15 cellular contexts compared by ENCODE assay signal in the genomic region with DNA sequence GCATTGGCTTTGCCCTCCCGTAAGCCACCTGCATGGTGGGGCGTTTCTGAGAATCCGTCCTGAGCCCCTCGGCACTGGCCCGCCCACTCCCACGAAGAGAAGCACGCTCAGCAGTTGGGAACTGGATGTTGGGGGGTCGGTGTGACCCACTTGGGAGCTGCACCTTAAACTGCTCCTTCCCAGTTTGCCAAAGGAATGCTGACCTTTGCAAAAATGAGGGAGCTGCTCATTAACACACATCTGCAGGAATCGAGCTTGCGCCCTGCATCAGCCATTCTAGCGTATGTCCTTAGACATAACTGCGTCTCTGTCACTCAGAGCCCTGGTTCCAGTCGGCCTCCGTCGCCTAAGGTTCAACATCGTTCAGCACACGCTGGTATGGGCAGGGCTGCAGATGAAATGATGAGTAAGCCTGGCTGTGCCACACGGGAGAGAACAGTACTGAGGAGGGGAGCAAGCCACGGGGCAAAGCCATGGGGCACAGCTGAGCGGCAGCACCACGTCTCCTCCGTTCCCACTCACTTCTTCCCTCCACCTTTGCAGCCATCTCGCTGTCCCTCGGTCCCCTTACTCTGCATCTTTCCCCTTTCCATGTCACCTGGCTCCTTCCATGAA. TPM values are rescaled to one million over a fixed set of nuclear protein-coding genes. Genes with fewer than 3 reads are reported as not detected.
A peak's percentile ranks its signal among the peaks of the same experiment; 100 is the strongest.
DNase-seq lines count a peak whose midpoint lies in the region; ATAC-seq, FAIRE-seq and TF ChIP-seq lines count a peak whose summit lies in the region.
"Had no signal": no experiment of that assay in that cellular context is flagged by ENCODE, and none has a peak within 500 bp of the region (broad histone marks: within the 10 kb centered on the region; RNA-seq: fewer than 3 reads in every experiment).

No MANE protein-coding gene starts in this region.

- H3K36me3 ChIP-seq in neuron (ENCODE audit: insufficient read depth, low read length): no peaks in the 10 kb centered on the region
- H3K36me3 ChIP-seq: adrenal gland, colonic mucosa, heart right ventricle had no signal

- H3K9me3 ChIP-seq in A549 (no peaks in the 10 kb centered on the region), H9 (ENCODE audit: control insufficient read depth, low read depth, low read length) (no peaks in the 10 kb centered on the region), neuron (ENCODE audit: low read length) (no peaks in the 10 kb centered on the region)
- H3K9me3 ChIP-seq: adrenal gland, colonic mucosa, heart right ventricle had no signal

- H3K4me1 Mint-ChIP-seq in H9: peaks cover 29 to 43% of the 10 kb centered on the region in 2 experiments
- peaks cover 26% of the 10 kb centered on the region for H3K4me1 Mint-ChIP-seq in chondrocyte (ENCODE audit: low read depth)

- H3K4me3 Mint-ChIP-seq in H9: no peak overlapping the region
- no peak overlapping the region for H3K4me3 Mint-ChIP-seq in chondrocyte (ENCODE audit: unreplicated experiment)
- H3K4me3 Mint-ChIP-seq: WTC11 had no signal

- H3K27me3 ChIP-seq in H9 (ENCODE audit: insufficient read depth, low read length): no peaks in the 10 kb centered on the region
- no peaks in the 10 kb centered on the region for H3K27me3 ChIP-seq in neuron (ENCODE audit: insufficient read depth, low read length)
- H3K27me3 ChIP-seq: adrenal gland, colonic mucosa had no signal

- H3K4me2 ChIP-seq in A549 (no peak overlapping the region), H9 (ENCODE audit: insufficient read depth, insufficient read length, low read length) (no peak overlapping the region)

- H3K9ac ChIP-seq in H9 (ENCODE audit: extremely low read depth, insufficient read length, low read length): no peak overlapping the region

- no peak overlapping the region for H2BK12ac ChIP-seq in H9 (ENCODE audit: insufficient read length, low read depth, low read length)

- H3K56ac ChIP-seq in H9 (ENCODE audit: insufficient read length, low read depth, low read length): no peak overlapping the region

- H3K36me3 Mint-ChIP-seq in H9 (ENCODE audit: insufficient read depth in 1 of 3, low read depth in 3 of 3) (no peaks in the 10 kb centered on the region), chondrocyte (ENCODE audit: low read depth) (no peaks in the 10 kb centered on the region)
- H3K36me3 Mint-ChIP-seq: WTC11 had no signal

- peak overlapping the region in 2 of 3 experiments; percentile 17 to 72; a peak in 2 of 7 replicates for H3K27ac Mint-ChIP-seq in H9
- peak overlapping the region; percentile 37 for H3K27ac Mint-ChIP-seq in chondrocyte (ENCODE audit: unreplicated experiment)
- H3K27ac Mint-ChIP-seq: WTC11 had no signal

- POLR2A ChIA-PET in A549 (lab: Yijun Ruan, JAX): no interaction called here

- peaks cover 5% of the 10 kb centered on the region for H3K4me1 ChIP-seq in A549
- peaks cover 18% of the 10 kb centered on the region; the same call in 1 of the 2 replicates for H3K4me1 ChIP-seq in H9 (ENCODE audit: insufficient read depth, low read length)
- peaks cover 18% of the 10 kb centered on the region for H3K4me1 ChIP-seq in neuron (ENCODE audit: insufficient read depth, low read length)

- H3K9me3 Mint-ChIP-seq in H9 (no peaks in the 10 kb centered on the region; a peak in 1 of 5 replicates), chondrocyte (ENCODE audit: low read depth) (no peaks in the 10 kb centered on the region)
- H3K9me3 Mint-ChIP-seq: WTC11 had no signal

- H3K4ac ChIP-seq in H9 (ENCODE audit: low read depth, low read length): no peak overlapping the region

- H4K91ac ChIP-seq in H9 (ENCODE audit: insufficient read length, low read depth, low read length): no peak overlapping the region

- no peaks in the 10 kb centered on the region for H3K79me1 ChIP-seq in H9 (ENCODE audit: insufficient read depth, low read depth, low read length, poor library complexity, severe bottlenecking)

- 0 out of 2 replicates have a peak overlapping the region, but pooled peaks have one; percentile 16 for H3K14ac ChIP-seq in H9 (ENCODE audit: insufficient read depth, low read length)

- H2AFZ ChIP-seq in H9 (ENCODE audit: low read length) (no peak overlapping the region), neuron (ENCODE audit: low read depth, low read length) (peak overlapping the region; percentile 4)

- H2BK120ac ChIP-seq in H9 (ENCODE audit: low read depth, low read length, poor library complexity, severe bottlenecking): no peak overlapping the region

- DNase-seq in A549 (ENCODE audit: low read depth in 1 of 2, low spot score in 1 of 2): no peak
- no peak for DNase-seq in H9
- DNase-seq in chondrocyte (ENCODE audit: low spot score): no peak
- no peak for DNase-seq in NCI-H1930 (lab: John Stamatoyannopoulos, UW)
- DNase-seq in sciatic nerve (ENCODE audit: low spot score): no peak
- DNase-seq in AG20443 (ENCODE audit: low spot score): no peak
- DNase-seq: activated CD8-positive, alpha-beta memory T cell treated with anti-CD3 and anti-CD28 coated beads, Interleukin-2, amount 50 U/mL, for 48 hours; colonic mucosa; NCI-H1092; NCI-H226 had no signal

- no peaks in the 10 kb centered on the region for H3K79me2 ChIP-seq in H9 (ENCODE audit: insufficient read depth, low read length)

- no peak overlapping the region for H2AK5ac ChIP-seq in H9 (ENCODE audit: insufficient read length, low read length)

- TF ChIP-seq RAD21 in A549 (conservative IDR thresholded peaks at IDR 0.05 in 1 of 2, IDR thresholded peaks at IDR 0.05 in 1 of 2): no peak

- H2BK5ac ChIP-seq in H9 (ENCODE audit: insufficient read length, low read length): no peak overlapping the region

- H2BK20ac ChIP-seq in H9 (ENCODE audit: low read depth, low read length, poor library complexity, severe bottlenecking): no peak overlapping the region

- no peak for TF ChIP-seq EP300 in A549 (IDR thresholded peaks at IDR 0.05)

- no peak overlapping the region for H3K18ac ChIP-seq in H9 (ENCODE audit: insufficient read length, low read depth, low read length)

- H3K27me3 Mint-ChIP-seq in H9 (ENCODE audit: low read depth) (peaks cover 4% of the 10 kb centered on the region; the same call in 1 of the 2 replicates), chondrocyte (ENCODE audit: low read depth) (no peaks in the 10 kb centered on the region)

- no peak overlapping the region for H2BK15ac ChIP-seq in H9 (ENCODE audit: low read depth, low read length)

- no peak for TF ChIP-seq POLR2A in A549 (IDR thresholded peaks at IDR 0.05; ENCODE audit: low read length)

- H3K23ac ChIP-seq in H9 (ENCODE audit: insufficient read length, low read depth, low read length): no peak overlapping the region

- CTCF ChIA-PET in A549 (lab: Yijun Ruan, JAX): interaction anchor here (1.1 to 1.3 kb wide), 3 partner anchors 35 to 259 kb away, joined by 3 to 5 read pairs (median 4); no protein-coding TSS in a partner anchor

- no peak overlapping the region for H3T11ph ChIP-seq in H9 (ENCODE audit: low read length)

- no peak for FAIRE-seq in A549 (lab: Jason Lieb, UNC)

- H3K23me2 ChIP-seq in H9 (ENCODE audit: insufficient read length, low read depth, low read length, poor library complexity, severe bottlenecking): no peaks in the 10 kb centered on the region

- H3K27ac ChIP-seq in A549 (no peak overlapping the region), H9 (ENCODE audit: insufficient read length, low read depth, low read length) (no peak overlapping the region)
- H3K27ac ChIP-seq: adrenal gland, colonic mucosa had no signal

- no peak overlapping the region for H4K5ac ChIP-seq in H9 (ENCODE audit: insufficient read length, low read depth, low read length)

- H3K4me3 ChIP-seq in A549 (no peak overlapping the region), neuron (ENCODE audit: low read length) (no peak overlapping the region)
- H3K4me3 ChIP-seq: adrenal gland, colonic mucosa, heart right ventricle had no signal

- intact Hi-C loops in sciatic nerve (cut with DNase I): no loop called here

- no peaks in the 10 kb centered on the region for H4K20me1 ChIP-seq in H9 (ENCODE audit: control insufficient read depth, insufficient read depth, insufficient read length)

- TF ChIP-seq CTCF in A549 (IDR thresholded peaks at IDR 0.05): no peak
- no peak for TF ChIP-seq CTCF in H9 (conservative IDR thresholded peaks at IDR 0.05)
- TF ChIP-seq CTCF in chondrocyte (IDR thresholded peaks at IDR 0.05): no peak

- 74% methylated on average over 24 of the region's 24 CpGs for WGBS in A549 (ENCODE audit: missing lambda C conversion rate)
- no CpG with 5 or more reads among the region's 24 CpGs for WGBS in H9 (ENCODE audit: extremely low coverage, insufficient read length, low lambda C conversion rate)

- ATAC-seq in A549 (peak; percentile 42 to 53; a peak in 4 of 6 replicates), sciatic nerve (no peak), GM19328 (IDR thresholded peaks at IDR 0.05; ENCODE audit: unreplicated experiment) (no peak)

- H4K8ac ChIP-seq in H9 (replicated peaks; ENCODE audit: insufficient read length, low read depth, low read length): no peak overlapping the region

TF ChIP-seq in A549, 52 proteins besides CTCF, POLR2A, EP300 and RAD21:
- TF ChIP-seq GATA3 (IDR thresholded peaks at IDR 0.05; ENCODE audit: borderline replicate concordance) (no peak), MAFK (IDR thresholded peaks at IDR 0.05; ENCODE audit: partially characterized antibody) (peak; percentile 98)

RNA-seq across cellular contexts. Expression of a gene that starts 28.8 kb away (rescaled TPM):
- polyA plus RNA-seq in A549 (2011; rRNA removed): 19.1 and 21.9 TPM in 2 replicates
- 29.4 and 35.8 TPM in 2 replicates for polyA plus RNA-seq in A549 (2012; cell fraction: cytosol; rRNA removed)
- 26.8 and 29.2 TPM in 2 replicates for polyA plus RNA-seq in A549 (2012; cell fraction: nucleus; rRNA removed)
- polyA plus RNA-seq in A549 (2017; fragmentation: RNase III; extraction: RNeasy Plus Mini Kit Qiagen cat#74134 plus additional on column Dnase treatment): 16.5 to 17.9 TPM (median 17.3 TPM) in 3 replicates
- 25.3 and 28.0 TPM in 2 replicates for polyA minus RNA-seq in A549 (2011; rRNA and poly(A)+ RNA removed)
- 35.0 and 38.1 TPM in 2 replicates for total RNA-seq in H9 (2021)
- total RNA-seq in chondrocyte: 50.0 to 59.5 TPM (median 56.6 TPM) in 3 replicates
- 11.7 TPM for total RNA-seq in sciatic nerve

Comparison
In these comparisons a context has a peak if more than half of its experiments do, and no peak if none do; other contexts are left out.
1. ATAC-seq: peak in A549 (2 of 2); none in sciatic nerve (single experiment) and GM19328 (single experiment).